Comparison of ENCODE assay signal across 7 cellular contexts in the genomic region with DNA sequence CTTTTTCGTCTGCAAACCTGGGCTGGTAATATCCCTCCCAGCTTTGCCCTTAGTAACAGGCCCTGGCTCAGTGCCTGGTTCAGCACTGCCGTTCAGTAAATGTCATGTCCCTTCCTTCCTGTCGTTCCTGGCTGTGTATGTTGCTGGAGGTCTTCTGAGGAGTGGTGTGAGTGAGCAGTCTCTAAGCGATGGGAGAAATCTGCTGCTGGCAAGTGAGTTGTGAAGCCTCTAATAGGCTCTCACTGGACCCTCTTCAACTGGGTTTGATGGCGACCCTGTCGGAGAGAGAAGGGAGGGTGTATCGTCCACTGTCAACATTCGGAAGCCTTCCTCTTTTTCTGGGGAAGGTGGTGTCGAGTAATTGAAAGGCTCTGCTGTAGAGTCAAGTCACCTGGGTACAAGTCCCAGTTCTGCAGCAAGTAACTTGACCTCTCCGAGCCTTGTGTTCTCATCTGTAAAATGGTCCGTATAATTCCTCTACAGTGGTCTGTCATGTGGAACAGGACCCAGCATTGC.
DNase-seq lines count a peak whose midpoint lies in the region; ATAC-seq and TF ChIP-seq lines count a peak whose summit lies in the region.

No MANE protein-coding gene starts in this region.

- no peak for TF ChIP-seq POLR2A in erythroblast (IDR thresholded peaks at IDR 0.05; ENCODE audit: low read length)

- peak overlapping the region; percentile 95 for H3K4me3 ChIP-seq in GM12865 (ENCODE audit: low read depth, low read length)

- peaks cover 12% of the 10 kb centered on the region for H3K27me3 Mint-ChIP-seq in activated CD4-positive, alpha-beta T cell treated with anti-CD3 and anti-CD28 coated beads, Interleukin-2, amount 10 ng/mL, durations not matched to agents 24 days and 14 days
- no peaks in the 10 kb centered on the region for H3K27me3 Mint-ChIP-seq in naive B cell

- H3K4me1 Mint-ChIP-seq in activated CD4-positive, alpha-beta T cell treated with anti-CD3 and anti-CD28 coated beads, Interleukin-2, amount 10 ng/mL, durations not matched to agents 24 days and 14 days: peaks cover 22% of the 10 kb centered on the region
- peaks cover 56 to 62% (median 62%) of the 10 kb centered on the region in 3 donors for H3K4me1 Mint-ChIP-seq in naive B cell

- peak overlapping the region; percentile 98 for H3K27ac Mint-ChIP-seq in activated CD4-positive, alpha-beta T cell treated with anti-CD3 and anti-CD28 coated beads, Interleukin-2, amount 10 ng/mL, durations not matched to agents 24 days and 14 days
- H3K27ac Mint-ChIP-seq in naive B cell: peak overlapping the region; percentile 90 to 100 (median 97)

- peak; percentile 13 for ATAC-seq in HG03354 (IDR thresholded peaks at IDR 0.05; ENCODE audit: poor library complexity, severe bottlenecking, unreplicated experiment)
- ATAC-seq in naive B cell (ENCODE audit: low read depth in 2 of 2): peak; percentile 12 to 15
- ATAC-seq in HG02885 (IDR thresholded peaks at IDR 0.05; ENCODE audit: poor library complexity, unreplicated experiment): no peak

- DNase-seq in GM12865 (ENCODE audit: low read depth) (peak; percentile 11), erythroblast (lab: John Stamatoyannopoulos, UW) (peak; percentile 51 to 69), naive B cell (peak; percentile 45), LoVo (ENCODE audit: low spot score) (no peak)
- peak; percentile 75 for DNase-seq in activated CD4-positive, alpha-beta T cell treated with anti-CD3 and anti-CD28 coated beads, Interleukin-2, amount 10 ng/mL, durations not matched to agents 24 days and 14 days

- peaks cover 2% of the 10 kb centered on the region for H3K36me3 Mint-ChIP-seq in activated CD4-positive, alpha-beta T cell treated with anti-CD3 and anti-CD28 coated beads, Interleukin-2, amount 10 ng/mL, durations not matched to agents 24 days and 14 days (ENCODE audit: low read depth)
- H3K36me3 Mint-ChIP-seq in naive B cell: no peaks in the 10 kb centered on the region

- intact Hi-C loops in activated CD4-positive, alpha-beta T cell treated with anti-CD3 and anti-CD28 coated beads, Interleukin-2, amount 10 ng/mL, durations not matched to agents 24 days and 14 days (cut with micrococcal nuclease): loop anchor here (2.0 to 5.0 kb wide), 4 partner anchors 104 to 374 kb away; a partner anchor contains a TSS

- TF ChIP-seq CTCF in GM12865 (IDR thresholded peaks at IDR 0.05; ENCODE audit: insufficient read depth, low read depth, low read length, missing control alignments): no peak

- H3K9me3 Mint-ChIP-seq in activated CD4-positive, alpha-beta T cell treated with anti-CD3 and anti-CD28 coated beads, Interleukin-2, amount 10 ng/mL, durations not matched to agents 24 days and 14 days: no peaks in the 10 kb centered on the region
- H3K9me3 Mint-ChIP-seq in naive B cell: no peaks in the 10 kb centered on the region

- H3K4me3 Mint-ChIP-seq in activated CD4-positive, alpha-beta T cell treated with anti-CD3 and anti-CD28 coated beads, Interleukin-2, amount 10 ng/mL, durations not matched to agents 24 days and 14 days: peak overlapping the region; percentile 96
- H3K4me3 Mint-ChIP-seq in naive B cell: peak overlapping the region; percentile 85 to 97 (median 92)
